Comparison of ENCODE assay signal across 1 cellular context in the genomic region with DNA sequence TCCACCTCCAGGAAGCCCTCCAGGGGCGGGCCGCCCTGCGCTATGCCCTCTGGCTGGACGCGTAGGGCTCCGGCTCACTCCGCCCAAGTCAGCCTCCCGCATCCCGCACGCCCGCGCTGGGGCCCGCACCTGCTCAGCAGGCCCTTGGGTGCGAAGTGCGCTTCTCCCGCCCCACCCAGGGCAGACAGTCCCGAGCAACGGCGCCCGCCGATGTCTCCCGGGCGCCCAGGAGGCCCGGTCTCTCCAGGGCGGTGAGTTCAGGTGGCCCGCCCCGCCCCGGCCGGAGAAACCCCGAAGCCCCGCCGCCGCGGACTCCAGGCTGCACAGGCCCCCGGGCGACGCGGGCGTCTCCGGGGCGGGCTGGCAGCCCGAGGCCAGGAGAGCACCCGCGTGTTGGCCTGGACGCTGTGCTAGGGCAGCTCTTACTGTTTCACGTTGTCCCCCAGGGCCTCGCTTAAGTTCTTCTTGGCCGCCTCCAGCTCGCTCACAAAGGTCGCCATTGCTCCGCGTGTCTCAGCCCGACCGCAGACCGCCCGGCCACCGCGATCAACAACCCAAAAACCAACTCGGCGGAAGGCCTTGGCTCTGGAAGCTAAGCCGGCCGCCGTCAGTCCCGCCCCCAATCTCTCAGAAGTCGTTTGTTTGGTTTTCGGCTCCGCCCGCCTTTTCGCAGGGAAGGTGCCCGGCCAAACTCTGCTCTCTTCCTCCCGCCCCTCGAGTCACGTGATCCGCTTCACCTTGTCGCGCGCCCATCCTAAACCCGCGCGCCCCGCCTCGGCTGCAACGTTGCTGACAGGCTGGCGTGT.
TF ChIP-seq lines count a peak whose summit lies in the region.

A gene with protein sequence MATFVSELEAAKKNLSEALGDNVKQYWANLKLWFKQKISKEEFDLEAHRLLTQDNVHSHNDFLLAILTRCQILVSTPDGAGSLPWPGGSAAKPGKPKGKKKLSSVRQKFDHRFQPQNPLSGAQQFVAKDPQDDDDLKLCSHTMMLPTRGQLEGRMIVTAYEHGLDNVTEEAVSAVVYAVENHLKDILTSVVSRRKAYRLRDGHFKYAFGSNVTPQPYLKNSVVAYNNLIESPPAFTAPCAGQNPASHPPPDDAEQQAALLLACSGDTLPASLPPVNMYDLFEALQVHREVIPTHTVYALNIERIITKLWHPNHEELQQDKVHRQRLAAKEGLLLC (minus strand): TSS at position 531 of the 806 bp plus-strand sequence. CDS start 31 bp downstream, at position 500.

TF ChIP-seq in HepG2, 621 proteins besides CTCF, POLR2A, EP300 and RAD21 (continued from another document and continues in another):
- TF ChIP-seq, protein P1, sequence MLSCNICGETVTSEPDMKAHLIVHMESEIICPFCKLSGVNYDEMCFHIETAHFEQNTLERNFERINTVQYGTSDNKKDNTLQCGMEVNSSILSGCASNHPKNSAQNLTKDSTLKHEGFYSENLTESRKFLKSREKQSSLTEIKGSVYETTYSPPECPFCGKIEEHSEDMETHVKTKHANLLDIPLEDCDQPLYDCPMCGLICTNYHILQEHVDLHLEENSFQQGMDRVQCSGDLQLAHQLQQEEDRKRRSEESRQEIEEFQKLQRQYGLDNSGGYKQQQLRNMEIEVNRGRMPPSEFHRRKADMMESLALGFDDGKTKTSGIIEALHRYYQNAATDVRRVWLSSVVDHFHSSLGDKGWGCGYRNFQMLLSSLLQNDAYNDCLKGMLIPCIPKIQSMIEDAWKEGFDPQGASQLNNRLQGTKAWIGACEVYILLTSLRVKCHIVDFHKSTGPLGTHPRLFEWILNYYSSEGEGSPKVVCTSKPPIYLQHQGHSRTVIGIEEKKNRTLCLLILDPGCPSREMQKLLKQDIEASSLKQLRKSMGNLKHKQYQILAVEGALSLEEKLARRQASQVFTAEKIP (CRISPR knock-in tag; IDR thresholded peaks at IDR 0.05; ENCODE audit: borderline replicate concordance) = no peak
- TF ChIP-seq MAF1 (CRISPR knock-in tag; IDR thresholded peaks at IDR 0.05; ENCODE audit: borderline replicate concordance) (0 out of 2 replicates have a peak, but pooled peaks have one; percentile 19), ZNF17 (CRISPR knock-in tag; IDR thresholded peaks at IDR 0.05) (no peak), ZSCAN31 (CRISPR knock-in tag; IDR thresholded peaks at IDR 0.05; ENCODE audit: low read depth) (0 out of 2 replicates have a peak, but pooled peaks have one; percentile 64), ZFP41 (CRISPR knock-in tag; IDR thresholded peaks at IDR 0.05; ENCODE audit: borderline replicate concordance) (peak; percentile 42; the same call in 1 of the 2 replicates), ZNF335 (CRISPR knock-in tag; IDR thresholded peaks at IDR 0.05) (peak; percentile 69; the same call in 1 of the 2 replicates), MIER2 (CRISPR knock-in tag; IDR thresholded peaks at IDR 0.05) (0 out of 2 replicates have a peak, but pooled peaks have one; percentile 23), RCOR2 (CRISPR knock-in tag; IDR thresholded peaks at IDR 0.05) (0 out of 2 replicates have a peak, but pooled peaks have one; percentile 23), CEBPB (IDR thresholded peaks at IDR 0.05; ENCODE audit: borderline replicate concordance, low read depth, low read length) (no peak), KDM2A (CRISPR knock-in tag; IDR thresholded peaks at IDR 0.05; ENCODE audit: borderline replicate concordance, low read depth) (peak; percentile 90), ELF3 (CRISPR knock-in tag; IDR thresholded peaks at IDR 0.05) (0 out of 2 replicates have a peak, but pooled peaks have one; percentile 31), CREB1 (IDR thresholded peaks at IDR 0.05) (peak; percentile 52), CREB1 (CRISPR knock-in tag; IDR thresholded peaks at IDR 0.05) (peak; percentile 60), CCAR2 (optimal IDR thresholded peaks at IDR 0.05; ENCODE audit: low read depth, low read length) (no peak), ZNF430 (CRISPR knock-in tag; IDR thresholded peaks at IDR 0.05) (peak; percentile 68), MEF2D (CRISPR knock-in tag; IDR thresholded peaks at IDR 0.05) (peak; percentile 69; the same call in 1 of the 2 replicates), ZNF598 (CRISPR knock-in tag; IDR thresholded peaks at IDR 0.05; ENCODE audit: borderline replicate concordance) (peak; percentile 31; the same call in 1 of the 2 replicates), MAFG (CRISPR knock-in tag; IDR thresholded peaks at IDR 0.05) (no peak), TRIM24 (CRISPR knock-in tag; IDR thresholded peaks at IDR 0.05) (no peak), ZNF562 (CRISPR knock-in tag; IDR thresholded peaks at IDR 0.05; ENCODE audit: borderline replicate concordance) (no peak), NONO (IDR thresholded peaks at IDR 0.05) (no peak), NONO (CRISPR knock-in tag; conservative IDR thresholded peaks at IDR 0.05) (peak; percentile 87), ZNF10 (CRISPR knock-in tag; IDR thresholded peaks at IDR 0.05; ENCODE audit: borderline replicate concordance, low read depth) (no peak), KMT2A (CRISPR knock-in tag; IDR thresholded peaks at IDR 0.05) (peak; percentile 39; the same call in 1 of the 2 replicates), SP4 (CRISPR knock-in tag; IDR thresholded peaks at IDR 0.05) (peak; percentile 68), KAT7 (CRISPR knock-in tag; IDR thresholded peaks at IDR 0.05; ENCODE audit: borderline replicate concordance) (peak; percentile 91; the same call in 1 of the 2 replicates)
- TF ChIP-seq, protein P2, sequence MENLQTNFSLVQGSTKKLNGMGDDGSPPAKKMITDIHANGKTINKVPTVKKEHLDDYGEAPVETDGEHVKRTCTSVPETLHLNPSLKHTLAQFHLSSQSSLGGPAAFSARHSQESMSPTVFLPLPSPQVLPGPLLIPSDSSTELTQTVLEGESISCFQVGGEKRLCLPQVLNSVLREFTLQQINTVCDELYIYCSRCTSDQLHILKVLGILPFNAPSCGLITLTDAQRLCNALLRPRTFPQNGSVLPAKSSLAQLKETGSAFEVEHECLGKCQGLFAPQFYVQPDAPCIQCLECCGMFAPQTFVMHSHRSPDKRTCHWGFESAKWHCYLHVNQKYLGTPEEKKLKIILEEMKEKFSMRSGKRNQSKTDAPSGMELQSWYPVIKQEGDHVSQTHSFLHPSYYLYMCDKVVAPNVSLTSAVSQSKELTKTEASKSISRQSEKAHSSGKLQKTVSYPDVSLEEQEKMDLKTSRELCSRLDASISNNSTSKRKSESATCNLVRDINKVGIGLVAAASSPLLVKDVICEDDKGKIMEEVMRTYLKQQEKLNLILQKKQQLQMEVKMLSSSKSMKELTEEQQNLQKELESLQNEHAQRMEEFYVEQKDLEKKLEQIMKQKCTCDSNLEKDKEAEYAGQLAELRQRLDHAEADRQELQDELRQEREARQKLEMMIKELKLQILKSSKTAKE (CRISPR knock-in tag; IDR thresholded peaks at IDR 0.05; ENCODE audit: borderline replicate concordance) = 0 out of 2 replicates have a peak, but pooled peaks have one; percentile 16
- TF ChIP-seq, protein P3, sequence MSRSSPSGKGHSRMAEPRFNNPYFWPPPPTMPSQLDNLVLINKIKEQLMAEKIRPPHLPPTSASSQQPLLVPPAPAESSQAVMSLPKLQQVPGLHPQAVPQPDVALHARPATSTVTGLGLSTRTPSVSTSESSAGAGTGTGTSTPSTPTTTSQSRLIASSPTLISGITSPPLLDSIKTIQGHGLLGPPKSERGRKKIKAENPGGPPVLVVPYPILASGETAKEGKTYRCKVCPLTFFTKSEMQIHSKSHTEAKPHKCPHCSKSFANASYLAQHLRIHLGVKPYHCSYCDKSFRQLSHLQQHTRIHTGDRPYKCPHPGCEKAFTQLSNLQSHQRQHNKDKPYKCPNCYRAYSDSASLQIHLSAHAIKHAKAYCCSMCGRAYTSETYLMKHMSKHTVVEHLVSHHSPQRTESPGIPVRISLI (CRISPR knock-in tag; IDR thresholded peaks at IDR 0.05; ENCODE audit: borderline replicate concordance) = no peak
- TF ChIP-seq, protein P4, sequence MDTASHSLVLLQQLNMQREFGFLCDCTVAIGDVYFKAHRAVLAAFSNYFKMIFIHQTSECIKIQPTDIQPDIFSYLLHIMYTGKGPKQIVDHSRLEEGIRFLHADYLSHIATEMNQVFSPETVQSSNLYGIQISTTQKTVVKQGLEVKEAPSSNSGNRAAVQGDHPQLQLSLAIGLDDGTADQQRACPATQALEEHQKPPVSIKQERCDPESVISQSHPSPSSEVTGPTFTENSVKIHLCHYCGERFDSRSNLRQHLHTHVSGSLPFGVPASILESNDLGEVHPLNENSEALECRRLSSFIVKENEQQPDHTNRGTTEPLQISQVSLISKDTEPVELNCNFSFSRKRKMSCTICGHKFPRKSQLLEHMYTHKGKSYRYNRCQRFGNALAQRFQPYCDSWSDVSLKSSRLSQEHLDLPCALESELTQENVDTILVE (CRISPR knock-in tag; IDR thresholded peaks at IDR 0.05) = no peak
- TF ChIP-seq, protein P5, sequence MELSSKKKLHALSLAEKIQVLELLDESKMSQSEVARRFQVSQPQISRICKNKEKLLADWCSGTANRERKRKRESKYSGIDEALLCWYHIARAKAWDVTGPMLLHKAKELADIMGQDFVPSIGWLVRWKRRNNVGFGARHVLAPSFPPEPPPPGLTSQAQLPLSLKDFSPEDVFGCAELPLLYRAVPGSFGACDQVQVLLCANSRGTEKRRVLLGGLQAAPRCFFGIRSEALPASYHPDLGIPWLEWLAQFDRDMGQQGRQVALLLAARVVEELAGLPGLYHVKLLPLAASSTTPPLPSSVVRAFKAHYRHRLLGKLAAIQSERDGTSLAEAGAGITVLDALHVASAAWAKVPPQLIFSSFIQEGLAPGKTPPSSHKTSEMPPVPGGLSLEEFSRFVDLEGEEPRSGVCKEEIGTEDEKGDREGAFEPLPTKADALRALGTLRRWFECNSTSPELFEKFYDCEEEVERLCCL (CRISPR knock-in tag; IDR thresholded peaks at IDR 0.05; ENCODE audit: borderline replicate concordance) = no peak
- TF ChIP-seq, protein P6, sequence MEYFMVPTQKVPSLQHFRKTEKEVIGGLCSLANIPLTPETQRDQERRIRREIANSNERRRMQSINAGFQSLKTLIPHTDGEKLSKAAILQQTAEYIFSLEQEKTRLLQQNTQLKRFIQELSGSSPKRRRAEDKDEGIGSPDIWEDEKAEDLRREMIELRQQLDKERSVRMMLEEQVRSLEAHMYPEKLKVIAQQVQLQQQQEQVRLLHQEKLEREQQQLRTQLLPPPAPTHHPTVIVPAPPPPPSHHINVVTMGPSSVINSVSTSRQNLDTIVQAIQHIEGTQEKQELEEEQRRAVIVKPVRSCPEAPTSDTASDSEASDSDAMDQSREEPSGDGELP (IDR thresholded peaks at IDR 0.05; ENCODE audit: borderline replicate concordance, low read depth) = peak; percentile 32; the same call in 1 of the 2 replicates
- TF ChIP-seq, protein P7, sequence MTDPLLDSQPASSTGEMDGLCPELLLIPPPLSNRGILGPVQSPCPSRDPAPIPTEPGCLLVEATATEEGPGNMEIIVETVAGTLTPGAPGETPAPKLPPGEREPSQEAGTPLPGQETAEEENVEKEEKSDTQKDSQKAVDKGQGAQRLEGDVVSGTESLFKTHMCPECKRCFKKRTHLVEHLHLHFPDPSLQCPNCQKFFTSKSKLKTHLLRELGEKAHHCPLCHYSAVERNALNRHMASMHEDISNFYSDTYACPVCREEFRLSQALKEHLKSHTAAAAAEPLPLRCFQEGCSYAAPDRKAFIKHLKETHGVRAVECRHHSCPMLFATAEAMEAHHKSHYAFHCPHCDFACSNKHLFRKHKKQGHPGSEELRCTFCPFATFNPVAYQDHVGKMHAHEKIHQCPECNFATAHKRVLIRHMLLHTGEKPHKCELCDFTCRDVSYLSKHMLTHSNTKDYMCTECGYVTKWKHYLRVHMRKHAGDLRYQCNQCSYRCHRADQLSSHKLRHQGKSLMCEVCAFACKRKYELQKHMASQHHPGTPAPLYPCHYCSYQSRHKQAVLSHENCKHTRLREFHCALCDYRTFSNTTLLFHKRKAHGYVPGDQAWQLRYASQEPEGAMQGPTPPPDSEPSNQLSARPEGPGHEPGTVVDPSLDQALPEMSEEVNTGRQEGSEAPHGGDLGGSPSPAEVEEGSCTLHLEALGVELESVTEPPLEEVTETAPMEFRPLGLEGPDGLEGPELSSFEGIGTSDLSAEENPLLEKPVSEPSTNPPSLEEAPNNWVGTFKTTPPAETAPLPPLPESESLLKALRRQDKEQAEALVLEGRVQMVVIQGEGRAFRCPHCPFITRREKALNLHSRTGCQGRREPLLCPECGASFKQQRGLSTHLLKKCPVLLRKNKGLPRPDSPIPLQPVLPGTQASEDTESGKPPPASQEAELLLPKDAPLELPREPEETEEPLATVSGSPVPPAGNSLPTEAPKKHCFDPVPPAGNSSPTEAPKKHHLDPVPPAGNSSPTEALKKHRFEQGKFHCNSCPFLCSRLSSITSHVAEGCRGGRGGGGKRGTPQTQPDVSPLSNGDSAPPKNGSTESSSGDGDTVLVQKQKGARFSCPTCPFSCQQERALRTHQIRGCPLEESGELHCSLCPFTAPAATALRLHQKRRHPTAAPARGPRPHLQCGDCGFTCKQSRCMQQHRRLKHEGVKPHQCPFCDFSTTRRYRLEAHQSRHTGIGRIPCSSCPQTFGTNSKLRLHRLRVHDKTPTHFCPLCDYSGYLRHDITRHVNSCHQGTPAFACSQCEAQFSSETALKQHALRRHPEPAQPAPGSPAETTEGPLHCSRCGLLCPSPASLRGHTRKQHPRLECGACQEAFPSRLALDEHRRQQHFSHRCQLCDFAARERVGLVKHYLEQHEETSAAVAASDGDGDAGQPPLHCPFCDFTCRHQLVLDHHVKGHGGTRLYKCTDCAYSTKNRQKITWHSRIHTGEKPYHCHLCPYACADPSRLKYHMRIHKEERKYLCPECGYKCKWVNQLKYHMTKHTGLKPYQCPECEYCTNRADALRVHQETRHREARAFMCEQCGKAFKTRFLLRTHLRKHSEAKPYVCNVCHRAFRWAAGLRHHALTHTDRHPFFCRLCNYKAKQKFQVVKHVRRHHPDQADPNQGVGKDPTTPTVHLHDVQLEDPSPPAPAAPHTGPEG (CRISPR knock-in tag; IDR thresholded peaks at IDR 0.05) = peak; percentile 100
- TF ChIP-seq, protein P8, sequence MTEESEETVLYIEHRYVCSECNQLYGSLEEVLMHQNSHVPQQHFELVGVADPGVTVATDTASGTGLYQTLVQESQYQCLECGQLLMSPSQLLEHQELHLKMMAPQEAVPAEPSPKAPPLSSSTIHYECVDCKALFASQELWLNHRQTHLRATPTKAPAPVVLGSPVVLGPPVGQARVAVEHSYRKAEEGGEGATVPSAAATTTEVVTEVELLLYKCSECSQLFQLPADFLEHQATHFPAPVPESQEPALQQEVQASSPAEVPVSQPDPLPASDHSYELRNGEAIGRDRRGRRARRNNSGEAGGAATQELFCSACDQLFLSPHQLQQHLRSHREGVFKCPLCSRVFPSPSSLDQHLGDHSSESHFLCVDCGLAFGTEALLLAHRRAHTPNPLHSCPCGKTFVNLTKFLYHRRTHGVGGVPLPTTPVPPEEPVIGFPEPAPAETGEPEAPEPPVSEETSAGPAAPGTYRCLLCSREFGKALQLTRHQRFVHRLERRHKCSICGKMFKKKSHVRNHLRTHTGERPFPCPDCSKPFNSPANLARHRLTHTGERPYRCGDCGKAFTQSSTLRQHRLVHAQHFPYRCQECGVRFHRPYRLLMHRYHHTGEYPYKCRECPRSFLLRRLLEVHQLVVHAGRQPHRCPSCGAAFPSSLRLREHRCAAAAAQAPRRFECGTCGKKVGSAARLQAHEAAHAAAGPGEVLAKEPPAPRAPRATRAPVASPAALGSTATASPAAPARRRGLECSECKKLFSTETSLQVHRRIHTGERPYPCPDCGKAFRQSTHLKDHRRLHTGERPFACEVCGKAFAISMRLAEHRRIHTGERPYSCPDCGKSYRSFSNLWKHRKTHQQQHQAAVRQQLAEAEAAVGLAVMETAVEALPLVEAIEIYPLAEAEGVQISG (CRISPR knock-in tag; IDR thresholded peaks at IDR 0.05) = peak; percentile 86
